Comparison of ENCODE assay signal across 8 cellular contexts in genomic region chr7:147547252-147547897, GRCh38.
DNase-seq lines count a peak whose midpoint lies in the region; ATAC-seq and TF ChIP-seq lines count a peak whose summit lies in the region.

No MANE protein-coding gene starts in this region.

- ATAC-seq in esophagus mucosa, result no peak
- ATAC-seq in GM18861 (IDR thresholded peaks at IDR 0.05; ENCODE audit: unreplicated experiment), result no peak
- no peak for ATAC-seq in GM18909 (IDR thresholded peaks at IDR 0.05; ENCODE audit: poor library complexity, unreplicated experiment)

- no peaks in the 10 kb centered on the region for H3K27me3 ChIP-seq in smooth muscle cell (ENCODE audit: low read depth)

- no peaks in the 10 kb centered on the region for H3F3A ChIP-seq in smooth muscle cell (ENCODE audit: low read depth)

- H3K36me3 ChIP-seq in smooth muscle cell (ENCODE audit: low read depth), result no peaks in the 10 kb centered on the region

- no peak overlapping the region for H3K27ac ChIP-seq in smooth muscle cell (ENCODE audit: low read depth)

- no peaks in the 10 kb centered on the region for H3K27me3 Mint-ChIP-seq in activated CD4-positive, alpha-beta memory T cell treated with anti-CD3 and anti-CD28 coated beads for 36 hours
- no peaks in the 10 kb centered on the region for H3K27me3 Mint-ChIP-seq in activated CD4-positive, alpha-beta memory T cell treated with anti-CD3 and anti-CD28 coated beads, Interleukin-2, amount 10 ng/mL, durations not matched to agents 7 days and 5 days
- H3K27me3 Mint-ChIP-seq in chondrocyte (ENCODE audit: low read depth), result no peaks in the 10 kb centered on the region

- H3K9me3 ChIP-seq in smooth muscle cell (replicated peaks; ENCODE audit: low read depth), result no peaks in the 10 kb centered on the region

- no peak overlapping the region for H3K4me2 ChIP-seq in smooth muscle cell

- H3K4me3 ChIP-seq in smooth muscle cell, result no peak overlapping the region

- H3K4me1 Mint-ChIP-seq in activated CD4-positive, alpha-beta memory T cell treated with anti-CD3 and anti-CD28 coated beads for 36 hours (ENCODE audit: low read depth), result no peaks in the 10 kb centered on the region
- no peaks in the 10 kb centered on the region for H3K4me1 Mint-ChIP-seq in activated CD4-positive, alpha-beta memory T cell treated with anti-CD3 and anti-CD28 coated beads, Interleukin-2, amount 10 ng/mL, durations not matched to agents 7 days and 5 days
- H3K4me1 Mint-ChIP-seq in chondrocyte (ENCODE audit: low read depth), result no peaks in the 10 kb centered on the region

- POLR2A ChIA-PET in activated CD4-positive, alpha-beta memory T cell treated with anti-CD3 and anti-CD28 coated beads for 36 hours (lab: Charles Lee), result no interaction called here
- POLR2A ChIA-PET in activated CD4-positive, alpha-beta memory T cell treated with anti-CD3 and anti-CD28 coated beads, Interleukin-2, amount 10 ng/mL, durations not matched to agents 7 days and 5 days (lab: Charles Lee), result no interaction called here

- WGBS in smooth muscle cell (ENCODE audit: low lambda C conversion rate), result 80% methylated on average over 6 of the region's 6 CpGs

- H4K20me1 ChIP-seq in smooth muscle cell (ENCODE audit: low read depth), result no peaks in the 10 kb centered on the region

- no peak overlapping the region for H3K27ac Mint-ChIP-seq in activated CD4-positive, alpha-beta memory T cell treated with anti-CD3 and anti-CD28 coated beads for 36 hours
- no peak overlapping the region for H3K27ac Mint-ChIP-seq in activated CD4-positive, alpha-beta memory T cell treated with anti-CD3 and anti-CD28 coated beads, Interleukin-2, amount 10 ng/mL, durations not matched to agents 7 days and 5 days
- H3K27ac Mint-ChIP-seq in chondrocyte (ENCODE audit: unreplicated experiment), result no peak overlapping the region

- H3K36me3 Mint-ChIP-seq in activated CD4-positive, alpha-beta memory T cell treated with anti-CD3 and anti-CD28 coated beads for 36 hours, result no peaks in the 10 kb centered on the region
- H3K36me3 Mint-ChIP-seq in activated CD4-positive, alpha-beta memory T cell treated with anti-CD3 and anti-CD28 coated beads, Interleukin-2, amount 10 ng/mL, durations not matched to agents 7 days and 5 days (ENCODE audit: low read depth), result no peaks in the 10 kb centered on the region
- H3K36me3 Mint-ChIP-seq in chondrocyte (ENCODE audit: low read depth), result peaks cover 7% of the 10 kb centered on the region

- no peaks in the 10 kb centered on the region for H3K79me2 ChIP-seq in smooth muscle cell (ENCODE audit: low read depth)

- CTCF ChIA-PET in activated CD4-positive, alpha-beta memory T cell treated with anti-CD3 and anti-CD28 coated beads for 36 hours (lab: Charles Lee), result interaction anchor here (0.7 to 0.9 kb wide), 2 partner anchors 10 to 596 kb away, joined by 3 read pairs; no protein-coding TSS in a partner anchor
- CTCF ChIA-PET in activated CD4-positive, alpha-beta memory T cell treated with anti-CD3 and anti-CD28 coated beads, Interleukin-2, amount 10 ng/mL, durations not matched to agents 7 days and 5 days (lab: Charles Lee), result interaction anchor here (1.2 kb wide), 1 partner anchor 9 kb away, joined by 3 read pairs; no protein-coding TSS in a partner anchor

- no peak overlapping the region for H3K9ac ChIP-seq in smooth muscle cell (ENCODE audit: low read depth)

- peak; percentile 72 for TF ChIP-seq CTCF in chondrocyte (IDR thresholded peaks at IDR 0.05)
- peak; percentile 19 for TF ChIP-seq CTCF in smooth muscle cell (IDR thresholded peaks at IDR 0.05; ENCODE audit: borderline replicate concordance, insufficient read depth, poor library complexity, severe bottlenecking)

- H2AFZ ChIP-seq in smooth muscle cell (ENCODE audit: low read depth), result no peak overlapping the region

- no peaks in the 10 kb centered on the region for H3K4me1 ChIP-seq in smooth muscle cell (ENCODE audit: low read depth)

- DNase-seq in activated CD4-positive, alpha-beta memory T cell treated with anti-CD3 and anti-CD28 coated beads for 36 hours, result peak; percentile 12
- DNase-seq in activated CD4-positive, alpha-beta memory T cell treated with anti-CD3 and anti-CD28 coated beads, Interleukin-2, amount 10 ng/mL, durations not matched to agents 7 days and 5 days, result no peak
- DNase-seq in NCI-H2171 (lab: John Stamatoyannopoulos, UW) (peak; percentile 1), chondrocyte (ENCODE audit: low spot score) (no peak), smooth muscle cell (lab: John Stamatoyannopoulos, UW; ENCODE audit: unreplicated experiment) (no peak)

- H3K4me3 Mint-ChIP-seq in activated CD4-positive, alpha-beta memory T cell treated with anti-CD3 and anti-CD28 coated beads for 36 hours, result no peak overlapping the region
- no peak overlapping the region for H3K4me3 Mint-ChIP-seq in activated CD4-positive, alpha-beta memory T cell treated with anti-CD3 and anti-CD28 coated beads, Interleukin-2, amount 10 ng/mL, durations not matched to agents 7 days and 5 days
- no peak overlapping the region for H3K4me3 Mint-ChIP-seq in chondrocyte (ENCODE audit: unreplicated experiment)

- intact Hi-C loops in activated CD4-positive, alpha-beta memory T cell treated with anti-CD3 and anti-CD28 coated beads for 36 hours (cut with micrococcal nuclease), result no loop called here

- H3K9me3 Mint-ChIP-seq in activated CD4-positive, alpha-beta memory T cell treated with anti-CD3 and anti-CD28 coated beads for 36 hours, result peaks cover 17% of the 10 kb centered on the region
- H3K9me3 Mint-ChIP-seq in activated CD4-positive, alpha-beta memory T cell treated with anti-CD3 and anti-CD28 coated beads, Interleukin-2, amount 10 ng/mL, durations not matched to agents 7 days and 5 days, result peaks cover 5% of the 10 kb centered on the region
- H3K9me3 Mint-ChIP-seq in chondrocyte (ENCODE audit: low read depth), result peaks cover 20% of the 10 kb centered on the region

Comparison
In these comparisons a context has a peak if more than half of its experiments do, and no peak if none do; other contexts are left out.
1. DNase-seq: peak in activated CD4-positive, alpha-beta memory T cell treated with anti-CD3 and anti-CD28 coated beads for 36 hours (single experiment) and NCI-H2171 (single experiment); none in activated CD4-positive, alpha-beta memory T cell treated with anti-CD3 and anti-CD28 coated beads, Interleukin-2, amount 10 ng/mL, durations not matched to agents 7 days and 5 days (single experiment), chondrocyte (single experiment) and smooth muscle cell (single experiment).